8 cellular contexts compared by ENCODE assay signal in the genomic region with DNA sequence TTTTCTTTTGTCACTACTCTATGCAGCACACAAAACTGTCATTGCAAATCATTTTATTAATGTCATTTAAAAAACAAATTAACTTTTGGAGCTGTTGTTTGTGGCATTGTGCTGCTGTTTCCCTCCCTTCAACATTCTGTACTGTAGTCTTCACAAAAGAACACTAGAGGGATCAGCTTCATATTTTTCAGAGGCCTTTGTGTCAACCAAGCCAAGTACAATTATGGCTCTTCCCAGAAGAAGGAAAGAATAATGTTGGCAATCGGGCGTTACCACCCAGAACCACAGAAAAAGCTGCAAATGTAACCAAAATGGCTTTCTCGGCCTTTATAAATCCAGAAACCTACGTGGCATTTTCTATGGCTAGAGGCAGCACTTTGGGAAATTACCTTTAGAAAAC.
A peak's percentile ranks its signal among the peaks of the same experiment; 100 is the strongest.
DNase-seq lines count a peak whose midpoint lies in the region; ATAC-seq lines count a peak whose summit lies in the region.

No MANE protein-coding gene starts in this region.

- H3K9me2 ChIP-seq in GM23248 (ENCODE audit: insufficient read depth) = no peaks in the 10 kb centered on the region

- H3F3A ChIP-seq in GM23248 (ENCODE audit: insufficient read depth) = peaks cover 65% of the 10 kb centered on the region

- peak overlapping the region; percentile 99 for H3K27ac ChIP-seq in GM23248

- peaks cover 63% of the 10 kb centered on the region for H3K4me1 ChIP-seq in GM23248 (ENCODE audit: insufficient read depth)
- peaks cover 50% of the 10 kb centered on the region for H3K4me1 ChIP-seq in skeletal muscle satellite cell (ENCODE audit: control insufficient read depth, insufficient read depth, low read length)

- H3K9ac ChIP-seq in GM23248 = peak overlapping the region; percentile 95
- peak overlapping the region; percentile 80 for H3K9ac ChIP-seq in skeletal muscle satellite cell (ENCODE audit: low read depth, low read length)

- H3K36me3 ChIP-seq in GM23248 (ENCODE audit: low read depth) (no peaks in the 10 kb centered on the region), skeletal muscle satellite cell (ENCODE audit: insufficient read depth, low read length) (no peaks in the 10 kb centered on the region)

- H3K9me3 ChIP-seq in GM23248 (ENCODE audit: low read depth) = no peaks in the 10 kb centered on the region
- H3K9me3 ChIP-seq in skeletal muscle satellite cell (replicated peaks; ENCODE audit: low read length) = no peaks in the 10 kb centered on the region

- peak overlapping the region; percentile 74 for H3K4me3 ChIP-seq in GM23248
- H3K4me3 ChIP-seq in skeletal muscle satellite cell (ENCODE audit: low read length) = peak overlapping the region; percentile 32

- no peaks in the 10 kb centered on the region for H4K20me1 ChIP-seq in GM23248 (ENCODE audit: insufficient read depth)

- ATAC-seq in GM19452 (IDR thresholded peaks at IDR 0.05; ENCODE audit: unreplicated experiment) = no peak

- 0 to 4% methylated on average over 4 of the region's 4 CpGs for WGBS in GM23248 (ENCODE audit: low coverage in 1 of 2, low lambda C conversion rate in 2 of 2, missing lambda C conversion rate in 2 of 2), 2 experiments

- peaks cover 89% of the 10 kb centered on the region for H3K79me2 ChIP-seq in GM23248 (ENCODE audit: insufficient read depth)

- DNase-seq in GM23248 (peak; percentile 94), RPMI7951 (ENCODE audit: low read depth) (peak; percentile 87), glomerular visceral epithelial cell (ENCODE audit: extremely low spot score) (peak; percentile 47), SKM-1 (lab: John Stamatoyannopoulos, UW; ENCODE audit: unreplicated experiment) (no peak), NCI-H187 treated with DMSO at 0.1 percent for 48 hours (lab: John Stamatoyannopoulos, UW) (no peak), NCI-H774 (lab: John Stamatoyannopoulos, UW) (no peak)

- H2AFZ ChIP-seq in GM23248 = peak overlapping the region; percentile 59

- in situ Hi-C loops in GM23248 (cut with MboI) = loop anchor here (10.0 to 25.0 kb wide), 4 partner anchors 99 to 941 kb away; partner anchors contain the start of gene COL1A2

- H3K27me3 ChIP-seq in GM23248 (replicated peaks; ENCODE audit: insufficient read depth) = no peaks in the 10 kb centered on the region
- H3K27me3 ChIP-seq in skeletal muscle satellite cell (ENCODE audit: control insufficient read depth, insufficient read depth, low read length) = no peaks in the 10 kb centered on the region

- H3K4me2 ChIP-seq in GM23248 (ENCODE audit: unreplicated experiment) = peak overlapping the region; percentile 93
- H3K4me2 ChIP-seq in skeletal muscle satellite cell (ENCODE audit: low read length) = peak overlapping the region; percentile 72

Comparison
In these comparisons a context has a peak if more than half of its experiments do, and no peak if none do; other contexts are left out.
1. DNase-seq: peak in GM23248 (single experiment), RPMI7951 (single experiment) and glomerular visceral epithelial cell (single experiment); none in SKM-1 (single experiment), NCI-H187 treated with DMSO at 0.1 percent for 48 hours (single experiment) and NCI-H774 (single experiment).